Comparison of ENCODE assay signal across 8 cellular contexts in the genomic region with DNA sequence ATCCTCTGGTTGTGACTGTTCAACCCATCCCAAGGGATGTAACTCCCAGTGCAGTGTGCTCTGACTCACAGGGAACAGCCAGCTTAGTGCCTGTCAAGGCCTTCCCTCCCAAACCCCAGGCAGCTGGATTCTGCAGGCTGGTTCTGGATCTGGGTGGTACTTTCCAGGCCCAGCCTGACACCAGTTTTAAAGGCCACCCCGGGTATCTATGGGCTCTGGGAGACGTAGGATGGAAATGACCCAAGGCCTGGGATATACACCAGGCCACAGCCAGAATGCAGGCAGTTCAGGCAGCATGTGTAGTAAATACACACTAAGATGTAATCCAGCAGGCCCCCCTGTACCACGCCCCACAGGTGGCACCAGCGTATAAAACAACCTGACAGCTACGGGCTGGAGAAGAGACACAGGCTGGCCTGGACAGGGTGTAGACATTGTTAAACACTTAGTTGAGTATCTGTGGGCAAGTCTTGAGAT.
A peak's percentile ranks its signal among the peaks of the same experiment; 100 is the strongest.
DNase-seq lines count a peak whose midpoint lies in the region; ATAC-seq and TF ChIP-seq lines count a peak whose summit lies in the region.

No MANE protein-coding gene starts in this region.

- H3K4me3 ChIP-seq in Peyer's patch: no peak overlapping the region
- no peak overlapping the region for H3K4me3 ChIP-seq in breast epithelium

- POLR2A ChIA-PET in naive thymus-derived CD8-positive, alpha-beta T cell (lab: Charles Lee): interaction anchor here (0.6 to 2.4 kb wide), 13 partner anchors 10 to 370 kb away, joined by 3 to 18 read pairs (median 4); partner anchors contain the start of genes AASDH, HOPX, NOA1 and PAICS

- DNase-seq in Peyer's patch (peak in 2 of 3 donors; percentile 47 to 69), breast epithelium (ENCODE audit: low spot score in 2 of 2) (no peak), NCI-H1105 treated with DMSO at 0.1 percent for 48 hours (lab: John Stamatoyannopoulos, UW) (no peak), DMS79 treated with DMSO at 0.1 percent for 48 hours (lab: John Stamatoyannopoulos, UW) (no peak), retina (no peak)
- peak in 6 of 10 donors; percentile 4 to 42 (median 20) for DNase-seq in naive thymus-derived CD8-positive, alpha-beta T cell

- no peak for TF ChIP-seq POLR2A in Peyer's patch (IDR thresholded peaks at IDR 0.05)
- no peak for TF ChIP-seq POLR2A in breast epithelium (IDR thresholded peaks at IDR 0.05)

- peak overlapping the region; percentile 72 to 93 (median 84) for H3K4me3 Mint-ChIP-seq in naive thymus-derived CD8-positive, alpha-beta T cell

- H3K4me1 Mint-ChIP-seq in naive thymus-derived CD8-positive, alpha-beta T cell: peaks cover 25 to 69% (median 49%) of the 10 kb centered on the region in 4 donors

- H3K36me3 Mint-ChIP-seq in naive thymus-derived CD8-positive, alpha-beta T cell: no peaks in the 10 kb centered on the region

- peak; percentile 54 for ATAC-seq in GM18909 (IDR thresholded peaks at IDR 0.05; ENCODE audit: poor library complexity, unreplicated experiment)
- peak; percentile 35 for ATAC-seq in HG02852 (IDR thresholded peaks at IDR 0.05; ENCODE audit: unreplicated experiment)
- ATAC-seq in naive thymus-derived CD8-positive, alpha-beta T cell: peak; percentile 71 to 73

- no peaks in the 10 kb centered on the region for H3K9me3 Mint-ChIP-seq in naive thymus-derived CD8-positive, alpha-beta T cell

- H3K27ac ChIP-seq in Peyer's patch: peak overlapping the region; percentile 60 to 83 (median 74)
- H3K27ac ChIP-seq in breast epithelium: peak overlapping the region; percentile 79 to 86

- H3K27ac Mint-ChIP-seq in naive thymus-derived CD8-positive, alpha-beta T cell: peak overlapping the region; percentile 65 to 98 (median 96)

- no peak for TF ChIP-seq CTCF in Peyer's patch (IDR thresholded peaks at IDR 0.05)
- no peak for TF ChIP-seq CTCF in breast epithelium (IDR thresholded peaks at IDR 0.05)

- H3K9me3 ChIP-seq in Peyer's patch (no peaks in the 10 kb centered on the region), breast epithelium (no peaks in the 10 kb centered on the region)

- intact Hi-C loops in breast epithelium (cut with DNase I; ENCODE audit: low total_unique reads): no loop called here

- H3K27me3 Mint-ChIP-seq in naive thymus-derived CD8-positive, alpha-beta T cell: no peaks in the 10 kb centered on the region

- H3K4me1 ChIP-seq in Peyer's patch (peaks cover 0 to 16% (median 8%) of the 10 kb centered on the region in 4 donors), breast epithelium (peaks cover 2 to 7% of the 10 kb centered on the region in 2 donors)

- H3K36me3 ChIP-seq in Peyer's patch (no peaks in the 10 kb centered on the region), breast epithelium (no peaks in the 10 kb centered on the region)

- H3K27me3 ChIP-seq in Peyer's patch (no peaks in the 10 kb centered on the region), breast epithelium (no peaks in the 10 kb centered on the region)

Comparison
In these comparisons a context has a peak if more than half of its experiments do, and no peak if none do; other contexts are left out.
1. DNase-seq: peak in Peyer's patch (2 of 3) and naive thymus-derived CD8-positive, alpha-beta T cell (6 of 10); none in breast epithelium (0 of 2), NCI-H1105 treated with DMSO at 0.1 percent for 48 hours (single experiment), DMS79 treated with DMSO at 0.1 percent for 48 hours (single experiment) and retina (single experiment).
2. Peak in every context shown above with its lines, with median percentiles within 50 percentile points of each other: ATAC-seq.